ENCODE assay signal across 8 cellular contexts in the genomic region with DNA sequence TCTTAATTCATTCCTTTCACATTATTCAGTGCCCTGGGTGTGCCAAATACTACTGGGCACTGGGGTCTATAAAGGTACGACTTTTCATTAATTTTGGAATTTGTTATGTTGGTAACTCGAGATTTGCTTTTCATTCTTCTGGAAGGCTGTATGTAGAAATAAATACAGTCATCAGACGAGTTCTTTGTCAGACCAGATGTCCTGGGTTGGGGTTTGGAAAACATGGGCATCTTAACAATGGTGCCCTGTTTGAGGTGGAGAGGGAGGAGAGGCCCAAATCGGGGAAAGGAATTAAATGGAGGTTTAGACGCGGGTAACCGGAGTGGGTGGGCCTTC. TPM values are rescaled to one million over a fixed set of nuclear protein-coding genes. Genes with fewer than 3 reads are reported as not detected.
DNase-seq lines count a peak whose midpoint lies in the region; ATAC-seq and TF ChIP-seq lines count a peak whose summit lies in the region.

No MANE protein-coding gene starts in this region.

- no peak for TF ChIP-seq POLR2A in heart left ventricle (IDR thresholded peaks at IDR 0.05)
- no peak for TF ChIP-seq POLR2A in vagina (IDR thresholded peaks at IDR 0.05)

- no peaks in the 10 kb centered on the region for H3K9me3 Mint-ChIP-seq in central memory CD8-positive, alpha-beta T cell

- H3K27me3 Mint-ChIP-seq in central memory CD8-positive, alpha-beta T cell: peaks cover 4% of the 10 kb centered on the region

- H3K9me3 ChIP-seq in heart left ventricle: no peaks in the 10 kb centered on the region
- H3K9me3 ChIP-seq in mucosa of descending colon: no peaks in the 10 kb centered on the region
- H3K9me3 ChIP-seq in vagina: no peaks in the 10 kb centered on the region

- H3K27ac Mint-ChIP-seq in central memory CD8-positive, alpha-beta T cell (ENCODE audit: low read depth): peak overlapping the region; percentile 88

- H3K27ac ChIP-seq in heart left ventricle (peak overlapping the region in 10 of 12 donors; percentile 23 to 90 (median 84)), vagina (peak overlapping the region; percentile 45)

- peaks cover 21% of the 10 kb centered on the region for H3K4me1 Mint-ChIP-seq in central memory CD8-positive, alpha-beta T cell

- ATAC-seq in heart left ventricle (no peak), Right ventricle myocardium inferior (no peak), mucosa of descending colon (no peak)
- no peak for ATAC-seq in central memory CD8-positive, alpha-beta T cell (replicated peaks; ENCODE audit: extremely low read depth, poor library complexity, severe bottlenecking)

- H3K36me3 Mint-ChIP-seq in central memory CD8-positive, alpha-beta T cell (ENCODE audit: insufficient read depth): peaks cover 20% of the 10 kb centered on the region

- 30 to 38% (median 33%) methylated on average over 7 of the region's 7 CpGs for WGBS in heart left ventricle, 4 donors

- peak overlapping the region; percentile 96 for H3K4me3 Mint-ChIP-seq in central memory CD8-positive, alpha-beta T cell

- DNase-seq in heart left ventricle (no peak), Right ventricle myocardium inferior (ENCODE audit: missing footprints) (no peak), mucosa of descending colon (no peak), vagina (ENCODE audit: extremely low spot score in 2 of 2) (no peak), HEK293T (ENCODE audit: extremely low spot score) (no peak), head of caudate nucleus (no peak), SKM-1 treated with dmso at 0.1 percent for 144 hours (lab: John Stamatoyannopoulos, UW; ENCODE audit: unreplicated experiment) (no peak)
- no peak for DNase-seq in central memory CD8-positive, alpha-beta T cell (ENCODE audit: low spot score in 2 of 2)

- intact Hi-C loops in heart left ventricle (cut with DNase I) (loop anchor here in 9 of 10 donors (1.0 to 10.0 kb wide), 17 partner anchors 53 to 235 kb away; no protein-coding TSS in a partner anchor), Right ventricle myocardium inferior (cut with DNase I) (loop anchor here (1.0 to 10.0 kb wide), 4 partner anchors 77 to 235 kb away; no protein-coding TSS in a partner anchor), mucosa of descending colon (cut with DNase I, micrococcal nuclease) (loop anchor here in 1 of 2 donors (10.0 kb wide), 1 partner anchor 65 kb away; no protein-coding TSS in a partner anchor), vagina (cut with DNase I) (loop anchor here (5.0 kb wide), 1 partner anchor 77 kb away; no protein-coding TSS in a partner anchor), head of caudate nucleus (cut with DNase I) (no loop called here)

- TF ChIP-seq CTCF in heart left ventricle (IDR thresholded peaks at IDR 0.05) (no peak), mucosa of descending colon (IDR thresholded peaks at IDR 0.05) (no peak), vagina (IDR thresholded peaks at IDR 0.05) (no peak)

- H3K4me3 ChIP-seq in heart left ventricle (peak overlapping the region; percentile 74 to 99 (median 89)), mucosa of descending colon (peak overlapping the region; percentile 76), vagina (peak overlapping the region; percentile 81 to 94)

- no peaks in the 10 kb centered on the region for H3K36me3 ChIP-seq in heart left ventricle
- H3K36me3 ChIP-seq in mucosa of descending colon (ENCODE audit: low read depth): no peaks in the 10 kb centered on the region
- no peaks in the 10 kb centered on the region for H3K36me3 ChIP-seq in vagina

- peaks cover 0 to 20% (median 9%) of the 10 kb centered on the region in 12 donors for H3K4me1 ChIP-seq in heart left ventricle
- H3K4me1 ChIP-seq in mucosa of descending colon (ENCODE audit: low read depth): peaks cover 9% of the 10 kb centered on the region
- H3K4me1 ChIP-seq in vagina: peaks cover 10% of the 10 kb centered on the region

- H3K27me3 ChIP-seq in heart left ventricle (no peaks in the 10 kb centered on the region), vagina (no peaks in the 10 kb centered on the region)

- CTCF ChIA-PET in HEK293T (lab: Yijun Ruan, JAX): no interaction called here

- POLR2A ChIA-PET in HEK293T (lab: Yijun Ruan, JAX): interaction anchor here (0.9 to 5.1 kb wide), 15 partner anchors 9 to 293 kb away, joined by 3 to 51 read pairs (median 5); a partner anchor contains a TSS

TF ChIP-seq in HEK293T, 16 proteins besides CTCF, POLR2A, EP300 and RAD21:
- TF ChIP-seq ELF4 (IDR thresholded peaks at IDR 0.05): no peak
- no peak for TF ChIP-seq ARNT (IDR thresholded peaks at IDR 0.05)
- TF ChIP-seq TARDBP (IDR thresholded peaks at IDR 0.05): no peak
- TF ChIP-seq, protein P1, sequence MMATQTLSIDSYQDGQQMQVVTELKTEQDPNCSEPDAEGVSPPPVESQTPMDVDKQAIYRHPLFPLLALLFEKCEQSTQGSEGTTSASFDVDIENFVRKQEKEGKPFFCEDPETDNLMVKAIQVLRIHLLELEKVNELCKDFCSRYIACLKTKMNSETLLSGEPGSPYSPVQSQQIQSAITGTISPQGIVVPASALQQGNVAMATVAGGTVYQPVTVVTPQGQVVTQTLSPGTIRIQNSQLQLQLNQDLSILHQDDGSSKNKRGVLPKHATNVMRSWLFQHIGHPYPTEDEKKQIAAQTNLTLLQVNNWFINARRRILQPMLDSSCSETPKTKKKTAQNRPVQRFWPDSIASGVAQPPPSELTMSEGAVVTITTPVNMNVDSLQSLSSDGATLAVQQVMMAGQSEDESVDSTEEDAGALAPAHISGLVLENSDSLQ (IDR thresholded peaks at IDR 0.05): no peak
- no peak for TF ChIP-seq SP1 (IDR thresholded peaks at IDR 0.05)
- no peak for TF ChIP-seq FOXK2 (IDR thresholded peaks at IDR 0.05)
- no peak for TF ChIP-seq CTBP1 (IDR thresholded peaks at IDR 0.05; ENCODE audit: borderline replicate concordance)
- no peak for TF ChIP-seq LEF1 (IDR thresholded peaks at IDR 0.05; ENCODE audit: borderline replicate concordance)
- TF ChIP-seq FOXA1 (IDR thresholded peaks at IDR 0.05): no peak

RNA-seq across cellular contexts. Expression of a gene that starts 0.7 kb away (rescaled TPM):
- total RNA-seq in heart left ventricle (10 to 100 TPM in 2 of 9 donors, 1 to 10 TPM in 7; 7.8 to 14.3 (median 8.4) TPM), Right ventricle myocardium inferior (8.9 TPM), mucosa of descending colon (10 to 100 TPM; 17.7 to 36.4 (median 32.3) TPM), vagina (16.5 TPM)
- 1 to 10 TPM; 4.0 to 9.7 TPM for polyA plus RNA-seq in heart left ventricle
